18 cellular contexts compared by ENCODE assay signal in the genomic region with DNA sequence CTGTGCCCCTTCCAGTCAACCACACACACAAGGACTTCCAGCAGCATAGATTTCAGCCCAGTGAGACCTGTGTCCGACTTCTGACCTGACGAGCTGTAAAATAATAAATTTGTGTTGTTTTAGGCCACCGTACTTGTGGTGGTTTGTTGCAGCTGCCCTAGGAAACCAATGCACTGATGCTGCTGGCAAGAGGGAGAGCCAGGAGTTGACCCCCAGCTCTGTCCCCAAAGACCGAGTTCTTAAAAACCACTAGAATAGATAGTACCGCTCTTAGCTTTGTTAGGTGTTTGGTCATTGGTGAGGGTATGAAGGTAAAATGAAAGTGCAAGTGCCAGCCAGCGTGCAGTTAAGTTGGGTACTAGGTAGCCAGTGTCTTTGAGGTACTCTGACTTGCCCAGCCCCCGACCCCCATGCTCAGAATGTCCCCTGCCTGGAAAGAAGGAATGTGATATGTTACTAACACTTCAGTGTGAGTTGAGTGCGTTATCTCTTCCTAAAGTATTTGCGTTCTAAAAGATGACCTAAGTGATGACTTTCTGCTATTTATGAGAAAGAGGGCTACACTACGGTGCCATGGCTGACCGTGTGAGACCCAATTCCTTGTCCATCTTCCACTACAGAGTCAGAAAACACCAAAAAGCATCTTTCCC.
A peak's percentile ranks its signal among the peaks of the same experiment; 100 is the strongest.
DNase-seq lines count a peak whose midpoint lies in the region; ATAC-seq and TF ChIP-seq lines count a peak whose summit lies in the region.
"Had no signal": no experiment of that assay in that cellular context is flagged by ENCODE, and none has a peak within 500 bp of the region (broad histone marks: within the 10 kb centered on the region; RNA-seq: fewer than 3 reads in every experiment).

No MANE protein-coding gene starts in this region.

- H3K27ac ChIP-seq in 22Rv1 (peak overlapping the region; percentile 93), HCT116 (ENCODE audit: low read depth, low read length) (peak overlapping the region; percentile 61), brain microvascular endothelial cell (peak overlapping the region; percentile 48)
- H3K27ac ChIP-seq: esophagus squamous epithelium, tibial artery had no signal

- intact Hi-C loops in HCT116 (cut with micrococcal nuclease) = loop anchor here (5.0 kb wide), 1 partner anchor 130 kb away; no protein-coding TSS in a partner anchor

- no TSS peak for BruUV-seq in HCT116 (replicated peaks; lab: Mats Ljungman, UMichigan)

- H3K36me3 ChIP-seq in HCT116 (ENCODE audit: control insufficient read depth in 1 of 2, insufficient read depth in 2 of 2, low read length in 2 of 2) (no peaks in the 10 kb centered on the region), brain microvascular endothelial cell (replicated peaks) (no peaks in the 10 kb centered on the region)
- H3K36me3 ChIP-seq: esophagus squamous epithelium, tibial artery had no signal

- no peak for TF ChIP-seq POLR2A in HCT116 (IDR thresholded peaks at IDR 0.05; ENCODE audit: borderline replicate concordance, extremely low read depth, insufficient read depth, insufficient read length)

- no peak overlapping the region for H3K4me3 Mint-ChIP-seq in mesothelial cell of epicardium
- H3K4me3 Mint-ChIP-seq: activated T-helper 1 cell treated with anti-CD3 and anti-CD28 coated beads, Interleukin-12 subunit alpha, Interleukin-12 subunit beta, Interleukin-2, Interleukin-4 antibody, amounts not matched to agents 30 ng/mL and 10 ng/mL and 1 ng/mL, durations not matched to agents 14 hours and 24 hours and 36 hours; naive B cell had no signal

- no peaks in the 10 kb centered on the region for H3K79me2 ChIP-seq in HCT116 (ENCODE audit: insufficient read depth, low read length)

- RAD21 ChIA-PET in HCT116 (lab: Charles Lee; ENCODE audit: low non-redundant PET in 1 of 2, low total read pairs in 2 of 2, uncharacterized antibody in 2 of 2, unreplicated experiment in 2 of 2) = no interaction called here

- POLR2A ChIA-PET in HCT116 (lab: Charles Lee) = interaction anchor here (1.7 kb wide), 1 partner anchor 45 kb away, joined by 3 read pairs; no protein-coding TSS in a partner anchor

- peak overlapping the region; percentile 32 for H3K9ac ChIP-seq in HCT116 (ENCODE audit: low read length)

- H3K4me2 ChIP-seq in HCT116 (ENCODE audit: low read length) = peak overlapping the region; percentile 80

- ATAC-seq in HCT116 (no peak), HG02759 (IDR thresholded peaks at IDR 0.05; ENCODE audit: unreplicated experiment) (no peak), HG03460 (IDR thresholded peaks at IDR 0.05; ENCODE audit: unreplicated experiment) (no peak)
- ATAC-seq: left colon had no signal

- no peaks in the 10 kb centered on the region for H3K27me3 Mint-ChIP-seq in mesothelial cell of epicardium (ENCODE audit: low read depth)
- H3K27me3 Mint-ChIP-seq: naive B cell had no signal

- no peaks in the 10 kb centered on the region for H3K9me3 Mint-ChIP-seq in mesothelial cell of epicardium
- H3K9me3 Mint-ChIP-seq: activated T-helper 1 cell treated with anti-CD3 and anti-CD28 coated beads, Interleukin-12 subunit alpha, Interleukin-12 subunit beta, Interleukin-2, Interleukin-4 antibody, amounts not matched to agents 30 ng/mL and 10 ng/mL and 1 ng/mL, durations not matched to agents 14 hours and 24 hours and 36 hours; naive B cell had no signal

- CTCF ChIA-PET in HCT116 (lab: Charles Lee) = no interaction called here

- H3K9me2 ChIP-seq in HCT116 (ENCODE audit: insufficient read depth) = no peaks in the 10 kb centered on the region

- no peak overlapping the region for H2AFZ ChIP-seq in HCT116 (ENCODE audit: low read depth, low read length, poor library complexity, severe bottlenecking)

- no peak for TF ChIP-seq RAD21 in HCT116 (IDR thresholded peaks at IDR 0.05; ENCODE audit: low read depth)

- H3K27me3 ChIP-seq in HCT116 (ENCODE audit: insufficient read depth, low read length) (no peaks in the 10 kb centered on the region), brain microvascular endothelial cell (replicated peaks) (no peaks in the 10 kb centered on the region)
- H3K27me3 ChIP-seq: esophagus squamous epithelium, tibial artery had no signal

- in situ Hi-C loops in brain microvascular endothelial cell (cut with HindIII; ENCODE audit: low pct_ligation_motif_present, low sequenced_read_pairs) = no loop called here

- H3K4me3 ChIP-seq in HCT116 (replicated peaks in 1 of 2; ENCODE audit: low read depth in 1 of 2, low read length in 2 of 2) (peak overlapping the region; percentile 4 to 42; a peak in 3 of 4 replicates), brain microvascular endothelial cell (ENCODE audit: low read depth, low read length) (no peak overlapping the region)
- H3K4me3 ChIP-seq: esophagus squamous epithelium, tibial artery had no signal

- DNase-seq in HCT116 (ENCODE audit: low read depth, low spot score) = no peak
- DNase-seq in brain microvascular endothelial cell = no peak
- DNase-seq in mesothelial cell of epicardium (ENCODE audit: low spot score in 2 of 2, unreplicated experiment in 2 of 2) = peak in 1 of 2 experiments; percentile 25
- no peak for DNase-seq in D341Med (ENCODE audit: low spot score)
- no peak for DNase-seq in activated naive CD4-positive, alpha-beta T cell treated with Interleukin-2 at 50 U/mL for 16 hours
- DNase-seq: activated CD4-positive, alpha-beta T cell treated with anti-CD3 and anti-CD28 coated beads, Interleukin-2, amount 50 U/mL, for 48 hours; aorta; esophagus squamous epithelium; H7; left colon; naive B cell; NCI-H1092 treated with DMSO at 0.1 percent for 48 hours; stimulated activated CD4-positive, alpha-beta T cell treated with anti-CD3 and anti-CD28 coated beads, Interleukin-1b, Interleukin-23, amount 100 ng/mL, for 48 hours; tibial artery had no signal

- peaks cover 83% of the 10 kb centered on the region for H3K4me1 Mint-ChIP-seq in mesothelial cell of epicardium

- H3K4me1 ChIP-seq in HCT116 (ENCODE audit: control insufficient read depth in 1 of 2, insufficient read depth in 2 of 2, low read length in 2 of 2) = peaks cover 66 to 77% of the 10 kb centered on the region in 2 experiments

- no peaks in the 10 kb centered on the region for H4K20me1 ChIP-seq in HCT116 (ENCODE audit: insufficient read depth)

- peak overlapping the region; percentile 28 for H3K27ac Mint-ChIP-seq in mesothelial cell of epicardium
- H3K27ac Mint-ChIP-seq: activated T-helper 1 cell treated with anti-CD3 and anti-CD28 coated beads, Interleukin-12 subunit alpha, Interleukin-12 subunit beta, Interleukin-2, Interleukin-4 antibody, amounts not matched to agents 30 ng/mL and 10 ng/mL and 1 ng/mL, durations not matched to agents 14 hours and 24 hours and 36 hours had no signal

- H3K36me3 Mint-ChIP-seq in mesothelial cell of epicardium = no peaks in the 10 kb centered on the region

- TF ChIP-seq CTCF in 22Rv1 (IDR thresholded peaks at IDR 0.05) (no peak), HCT116 (IDR thresholded peaks at IDR 0.05 in 2 of 3, conservative IDR thresholded peaks at IDR 0.05 in 1 of 3; ENCODE audit: borderline replicate concordance in 1 of 3, insufficient read depth in 1 of 3, low read depth in 2 of 3, low read length in 2 of 3) (no peak), brain microvascular endothelial cell (IDR thresholded peaks at IDR 0.05; ENCODE audit: low read depth, low read length, missing control alignments) (no peak), mesothelial cell of epicardium (IDR thresholded peaks at IDR 0.05; ENCODE audit: unreplicated experiment) (no peak)

- H3K9me3 ChIP-seq in HCT116 (ENCODE audit: control insufficient read depth in 1 of 2, insufficient read depth in 1 of 2, low read depth in 1 of 2, low read length in 2 of 2) = no peaks in the 10 kb centered on the region
- H3K9me3 ChIP-seq: esophagus squamous epithelium, tibial artery had no signal

TF ChIP-seq in HCT116, 20 proteins besides CTCF, POLR2A, EP300 and RAD21:
- no peak for TF ChIP-seq YY1 (IDR thresholded peaks at IDR 0.05; ENCODE audit: extremely low read depth, insufficient replicate concordance, low read depth, low read length)
- no peak for TF ChIP-seq SRF (IDR thresholded peaks at IDR 0.05; ENCODE audit: low read depth)
- no peak for TF ChIP-seq FOSL1 (IDR thresholded peaks at IDR 0.05; ENCODE audit: low read depth)
- TF ChIP-seq SIN3A (IDR thresholded peaks at IDR 0.05; ENCODE audit: low read depth) = no peak
- no peak for TF ChIP-seq ZNF274 (IDR thresholded peaks at IDR 0.05; ENCODE audit: low read depth, low read length)
- no peak for TF ChIP-seq EGR1 (IDR thresholded peaks at IDR 0.05; ENCODE audit: low read depth)
- TF ChIP-seq CEBPB (IDR thresholded peaks at IDR 0.05; ENCODE audit: low read depth) = no peak
